Comparison of ENCODE assay signal across 11 cellular contexts in the genomic region with DNA sequence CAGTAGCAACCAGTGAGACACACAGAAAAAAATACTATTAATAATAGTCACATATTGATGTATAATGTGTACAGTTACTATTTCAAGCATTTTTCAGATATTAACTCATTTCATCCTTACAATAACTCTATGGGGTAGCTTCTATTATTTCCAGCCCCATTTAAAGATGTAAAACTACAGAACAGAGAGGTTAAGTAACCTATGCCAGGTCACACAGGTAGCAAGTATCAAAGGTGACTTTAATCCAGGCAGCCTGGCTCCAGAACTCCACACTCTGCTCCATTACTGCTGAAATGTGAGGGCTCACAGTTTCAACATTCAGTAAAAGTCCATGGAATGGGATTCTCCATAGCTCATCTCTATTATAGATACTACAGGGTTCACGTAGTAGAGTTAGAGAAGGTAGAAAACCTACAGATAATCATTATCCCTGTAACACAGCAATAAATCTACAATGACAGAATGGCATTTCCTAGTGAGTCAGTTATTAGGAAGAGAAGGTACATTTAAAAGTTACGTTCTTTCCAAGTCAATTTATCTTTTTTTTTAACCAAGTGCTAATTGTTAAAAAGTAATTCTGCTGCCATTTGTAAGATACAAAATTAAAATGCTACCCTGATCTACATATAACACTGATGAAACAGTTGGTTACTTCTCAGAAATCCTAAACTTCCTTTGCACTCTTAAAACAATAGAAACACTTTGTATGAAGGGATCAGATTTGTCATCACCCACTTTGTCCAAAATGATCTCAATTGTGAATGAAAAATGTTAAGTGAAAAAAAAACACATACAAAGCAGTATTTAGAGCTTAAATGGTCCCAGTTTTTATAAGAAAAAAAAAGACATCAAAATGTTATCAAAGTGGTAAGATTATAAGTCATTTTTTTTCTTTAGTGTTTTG. TPM values are rescaled to one million over a fixed set of nuclear protein-coding genes. Genes with fewer than 3 reads are reported as not detected.
DNase-seq lines count a peak whose midpoint lies in the region; ATAC-seq, FAIRE-seq and TF ChIP-seq lines count a peak whose summit lies in the region.
"Had no signal": no experiment of that assay in that cellular context is flagged by ENCODE, and none has a peak within 500 bp of the region (broad histone marks: within the 10 kb centered on the region; RNA-seq: fewer than 3 reads in every experiment).

No MANE protein-coding gene starts in this region.

- H3K4me1 ChIP-seq in left ventricle myocardium inferior = peaks cover 76% of the 10 kb centered on the region
- H3K4me1 ChIP-seq in mesodermal cell (ENCODE audit: control insufficient read depth, insufficient read depth, low read length, poor library complexity, severe bottlenecking) = peaks cover 55% of the 10 kb centered on the region
- H3K4me1 ChIP-seq in uterus = peaks cover 4 to 10% of the 10 kb centered on the region in 2 donors
- peaks cover 0 to 32% (median 0%) of the 10 kb centered on the region in 3 donors for H3K4me1 ChIP-seq in pancreas

- no peaks in the 10 kb centered on the region for H3K9me3 Mint-ChIP-seq in MCF 10A (ENCODE audit: unreplicated experiment)

- POLR2A ChIA-PET in MCF 10A (lab: Yijun Ruan, JAX) = interaction anchor here (0.7 to 3.1 kb wide), 22 partner anchors 9 to 1000 kb away, joined by 3 to 19 read pairs (median 4); a partner anchor contains a TSS

- ATAC-seq in Right ventricle myocardium superior (ENCODE audit: poor library complexity) (no peak), pancreas (no peak)

- H3K27me3 Mint-ChIP-seq in MCF 10A (ENCODE audit: insufficient read depth, unreplicated experiment) = no peaks in the 10 kb centered on the region
- H3K27me3 Mint-ChIP-seq: activated CD4-positive, alpha-beta memory T cell treated with anti-CD3 and anti-CD28 coated beads, Interleukin-2, amount 10 ng/mL, durations not matched to agents 7 days and 5 days had no signal

- TSS peak; percentile 99 for BruUV-seq in MCF 10A (replicated peaks; lab: Mats Ljungman, UMichigan)

- H3K4me3 ChIP-seq in left ventricle myocardium inferior (no peak overlapping the region), mesodermal cell (ENCODE audit: extremely low read depth, insufficient read depth, low read length, poor library complexity, severe bottlenecking) (no peak overlapping the region), uterus (no peak overlapping the region), pancreas (no peak overlapping the region)

- CTCF ChIA-PET in MCF 10A (lab: Yijun Ruan, JAX) = interaction anchor here (0.6 to 1.9 kb wide), 8 partner anchors 46 to 426 kb away, joined by 3 to 9 read pairs (median 4); no protein-coding TSS in a partner anchor

- TF ChIP-seq CTCF in left ventricle myocardium inferior (IDR thresholded peaks at IDR 0.05; ENCODE audit: borderline replicate concordance) = no peak
- no peak for TF ChIP-seq CTCF in MCF 10A (IDR thresholded peaks at IDR 0.05; ENCODE audit: unreplicated experiment)
- TF ChIP-seq CTCF in uterus (IDR thresholded peaks at IDR 0.05) = no peak
- TF ChIP-seq CTCF in pancreas (IDR thresholded peaks at IDR 0.05) = no peak

- H3K4me3 Mint-ChIP-seq in MCF 10A (ENCODE audit: unreplicated experiment) = peak overlapping the region; percentile 63
- H3K4me3 Mint-ChIP-seq: activated CD4-positive, alpha-beta memory T cell treated with anti-CD3 and anti-CD28 coated beads, Interleukin-2, amount 10 ng/mL, durations not matched to agents 7 days and 5 days had no signal

- H3K9me3 ChIP-seq in left ventricle myocardium inferior (replicated peaks) = no peaks in the 10 kb centered on the region
- H3K9me3 ChIP-seq in mesodermal cell (ENCODE audit: control insufficient read depth, low read length) = peaks cover 10% of the 10 kb centered on the region
- H3K9me3 ChIP-seq in uterus = no peaks in the 10 kb centered on the region
- H3K9me3 ChIP-seq in pancreas = no peaks in the 10 kb centered on the region

- peaks cover 31% of the 10 kb centered on the region for H3K4me1 Mint-ChIP-seq in MCF 10A (ENCODE audit: insufficient read depth, unreplicated experiment)

- peaks cover 5% of the 10 kb centered on the region for H3K36me3 Mint-ChIP-seq in MCF 10A (ENCODE audit: insufficient read depth, unreplicated experiment)

- H3K27ac Mint-ChIP-seq in MCF 10A (ENCODE audit: low read depth, unreplicated experiment) = peak overlapping the region; percentile 97

- no peak for FAIRE-seq in pancreas (lab: Jason Lieb, UNC)

- peak overlapping the region; percentile 72 for H3K27ac ChIP-seq in left ventricle myocardium inferior (replicated peaks)
- peak overlapping the region; percentile 62 for H3K27ac ChIP-seq in mesodermal cell (ENCODE audit: low read depth, low read length, severe bottlenecking)
- peak overlapping the region; percentile 38 to 65 for H3K27ac ChIP-seq in uterus
- peak overlapping the region in 2 of 4 donors; percentile 19 to 44 for H3K27ac ChIP-seq in pancreas

- DNase-seq in left ventricle myocardium inferior = no peak
- no peak for DNase-seq in Right ventricle myocardium superior
- no peak for DNase-seq in MCF 10A (ENCODE audit: unreplicated experiment)
- no peak for DNase-seq in uterus
- DNase-seq in NCI-H1417 treated with DMSO at 0.1 percent for 48 hours (lab: John Stamatoyannopoulos, UW) = no peak
- no peak for DNase-seq in stimulated activated CD4-positive, alpha-beta T cell treated with anti-CD3 and anti-CD28 coated beads, Interleukin-4, amount 100 ng/mL, for 1 hour
- DNase-seq in pancreas = no peak
- DNase-seq: NCI-H2171 treated with DMSO at 0.1 percent for 48 hours, SHP77 treated with DMSO at 0.1 percent for 48 hours had no signal

- no CpG with 5 or more reads among the region's 2 CpGs for WGBS in mesodermal cell (ENCODE audit: insufficient coverage in 2 of 2), 2 experiments
- 59 to 73% methylated on average over 2 of the region's 2 CpGs for WGBS in pancreas, 2 donors

- intact Hi-C loops in left ventricle myocardium inferior (cut with micrococcal nuclease) (no loop called here), Right ventricle myocardium superior (cut with DNase I) (no loop called here), MCF 10A (cut with micrococcal nuclease) (loop anchor here (5.0 kb wide), 1 partner anchor 65 kb away; no protein-coding TSS in a partner anchor), uterus (cut with DNase I; ENCODE audit: low total_unique reads) (no loop called here), pancreas (cut with DNase I) (no loop called here)

- TF ChIP-seq POLR2A in uterus (IDR thresholded peaks at IDR 0.05) = no peak

- H3K27me3 ChIP-seq in left ventricle myocardium inferior (ENCODE audit: low read depth) (no peaks in the 10 kb centered on the region), uterus (no peaks in the 10 kb centered on the region), pancreas (no peaks in the 10 kb centered on the region)

- no peaks in the 10 kb centered on the region for H3K36me3 ChIP-seq in left ventricle myocardium inferior
- no peaks in the 10 kb centered on the region for H3K36me3 ChIP-seq in mesodermal cell (ENCODE audit: control insufficient read depth, insufficient read depth, low read length)
- no peaks in the 10 kb centered on the region for H3K36me3 ChIP-seq in uterus
- H3K36me3 ChIP-seq in pancreas = no peaks in the 10 kb centered on the region

RNA-seq across cellular contexts. Expression of a gene that starts 18.7 kb away (rescaled TPM):
- total RNA-seq in left ventricle myocardium inferior = 22.2 TPM
- total RNA-seq in Right ventricle myocardium superior = 15.8 TPM
- 28.6 and 34.0 TPM in 2 replicates for total RNA-seq in MCF 10A (2022)
- 10.2 TPM for polyA plus RNA-seq in mesodermal cell (2013, experiment 1 of 2)
- polyA plus RNA-seq in mesodermal cell (2013, experiment 2 of 2) = 9.2 TPM
- total RNA-seq in uterus = 10 to 100 TPM; 21.2 to 64.0 (median 44.3) TPM
- 10 to 100 TPM in 2 of 6 donors, 1 to 10 TPM in 4; 3.9 to 17.1 (median 5.0) TPM for total RNA-seq in pancreas
- 1 to 10 TPM in 1 of 2 donors, under 1 TPM in 1; 0.38 to 1.4 TPM for polyA plus RNA-seq in pancreas
